1 cellular context compared by ENCODE assay signal in genomic region chr2:26009567-26009963, GRCh38.
A peak's percentile ranks its signal among the peaks of the same experiment; 100 is the strongest.
TF ChIP-seq lines count a peak whose summit lies in the region.

No MANE protein-coding gene starts in this region.

TF ChIP-seq in HepG2, 621 proteins besides CTCF, POLR2A, EP300 and RAD21:
- TF ChIP-seq ZNF451 (CRISPR knock-in tag; IDR thresholded peaks at IDR 0.05) (no peak), LCORL (IDR thresholded peaks at IDR 0.05) (peak; percentile 90), LCORL (CRISPR knock-in tag; IDR thresholded peaks at IDR 0.05) (no peak), ZNF639 (CRISPR knock-in tag; conservative IDR thresholded peaks at IDR 0.05) (no peak), THAP11 (CRISPR knock-in tag; IDR thresholded peaks at IDR 0.05) (no peak), ATF3 (CRISPR knock-in tag; IDR thresholded peaks at IDR 0.05) (no peak), MAZ (IDR thresholded peaks at IDR 0.05; ENCODE audit: borderline replicate concordance, low read depth, low read length) (no peak), MAZ (CRISPR knock-in tag; IDR thresholded peaks at IDR 0.05; ENCODE audit: low read depth) (no peak)
- TF ChIP-seq, protein P1, sequence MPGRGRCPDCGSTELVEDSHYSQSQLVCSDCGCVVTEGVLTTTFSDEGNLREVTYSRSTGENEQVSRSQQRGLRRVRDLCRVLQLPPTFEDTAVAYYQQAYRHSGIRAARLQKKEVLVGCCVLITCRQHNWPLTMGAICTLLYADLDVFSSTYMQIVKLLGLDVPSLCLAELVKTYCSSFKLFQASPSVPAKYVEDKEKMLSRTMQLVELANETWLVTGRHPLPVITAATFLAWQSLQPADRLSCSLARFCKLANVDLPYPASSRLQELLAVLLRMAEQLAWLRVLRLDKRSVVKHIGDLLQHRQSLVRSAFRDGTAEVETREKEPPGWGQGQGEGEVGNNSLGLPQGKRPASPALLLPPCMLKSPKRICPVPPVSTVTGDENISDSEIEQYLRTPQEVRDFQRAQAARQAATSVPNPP (CRISPR knock-in tag; IDR thresholded peaks at IDR 0.05), result no peak
- TF ChIP-seq, protein P2, sequence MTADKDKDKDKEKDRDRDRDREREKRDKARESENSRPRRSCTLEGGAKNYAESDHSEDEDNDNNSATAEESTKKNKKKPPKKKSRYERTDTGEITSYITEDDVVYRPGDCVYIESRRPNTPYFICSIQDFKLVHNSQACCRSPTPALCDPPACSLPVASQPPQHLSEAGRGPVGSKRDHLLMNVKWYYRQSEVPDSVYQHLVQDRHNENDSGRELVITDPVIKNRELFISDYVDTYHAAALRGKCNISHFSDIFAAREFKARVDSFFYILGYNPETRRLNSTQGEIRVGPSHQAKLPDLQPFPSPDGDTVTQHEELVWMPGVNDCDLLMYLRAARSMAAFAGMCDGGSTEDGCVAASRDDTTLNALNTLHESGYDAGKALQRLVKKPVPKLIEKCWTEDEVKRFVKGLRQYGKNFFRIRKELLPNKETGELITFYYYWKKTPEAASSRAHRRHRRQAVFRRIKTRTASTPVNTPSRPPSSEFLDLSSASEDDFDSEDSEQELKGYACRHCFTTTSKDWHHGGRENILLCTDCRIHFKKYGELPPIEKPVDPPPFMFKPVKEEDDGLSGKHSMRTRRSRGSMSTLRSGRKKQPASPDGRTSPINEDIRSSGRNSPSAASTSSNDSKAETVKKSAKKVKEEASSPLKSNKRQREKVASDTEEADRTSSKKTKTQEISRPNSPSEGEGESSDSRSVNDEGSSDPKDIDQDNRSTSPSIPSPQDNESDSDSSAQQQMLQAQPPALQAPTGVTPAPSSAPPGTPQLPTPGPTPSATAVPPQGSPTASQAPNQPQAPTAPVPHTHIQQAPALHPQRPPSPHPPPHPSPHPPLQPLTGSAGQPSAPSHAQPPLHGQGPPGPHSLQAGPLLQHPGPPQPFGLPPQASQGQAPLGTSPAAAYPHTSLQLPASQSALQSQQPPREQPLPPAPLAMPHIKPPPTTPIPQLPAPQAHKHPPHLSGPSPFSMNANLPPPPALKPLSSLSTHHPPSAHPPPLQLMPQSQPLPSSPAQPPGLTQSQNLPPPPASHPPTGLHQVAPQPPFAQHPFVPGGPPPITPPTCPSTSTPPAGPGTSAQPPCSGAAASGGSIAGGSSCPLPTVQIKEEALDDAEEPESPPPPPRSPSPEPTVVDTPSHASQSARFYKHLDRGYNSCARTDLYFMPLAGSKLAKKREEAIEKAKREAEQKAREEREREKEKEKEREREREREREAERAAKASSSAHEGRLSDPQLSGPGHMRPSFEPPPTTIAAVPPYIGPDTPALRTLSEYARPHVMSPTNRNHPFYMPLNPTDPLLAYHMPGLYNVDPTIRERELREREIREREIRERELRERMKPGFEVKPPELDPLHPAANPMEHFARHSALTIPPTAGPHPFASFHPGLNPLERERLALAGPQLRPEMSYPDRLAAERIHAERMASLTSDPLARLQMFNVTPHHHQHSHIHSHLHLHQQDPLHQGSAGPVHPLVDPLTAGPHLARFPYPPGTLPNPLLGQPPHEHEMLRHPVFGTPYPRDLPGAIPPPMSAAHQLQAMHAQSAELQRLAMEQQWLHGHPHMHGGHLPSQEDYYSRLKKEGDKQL (CRISPR knock-in tag; IDR thresholded peaks at IDR 0.05; ENCODE audit: low read depth), result no peak
